Comparison of ENCODE assay signal across 8 cellular contexts in genomic region chr7:95871078-95871848, GRCh38.
DNase-seq lines count a peak whose midpoint lies in the region; ATAC-seq and TF ChIP-seq lines count a peak whose summit lies in the region.

No MANE protein-coding gene starts in this region.

- intact Hi-C loops in lower lobe of right lung (cut with DNase I) = no loop called here
- intact Hi-C loops in posterior vena cava (cut with DNase I) = no loop called here

- no peaks in the 10 kb centered on the region for H3K4me1 ChIP-seq in lower lobe of right lung

- in situ Hi-C loops in GM13976 (cut with MboI; ENCODE audit: low sequenced_read_pairs, unreplicated experiment) = loop anchor here (10.0 kb wide), 1 partner anchor 146 kb away; no protein-coding TSS in a partner anchor

- H3K4me3 ChIP-seq in AG09309 (ENCODE audit: control insufficient read depth, low read depth, low read length) (no peak overlapping the region), choroid plexus epithelial cell (ENCODE audit: low read depth, low read length) (no peak overlapping the region), lower lobe of right lung (no peak overlapping the region)

- TF ChIP-seq CTCF in AG09309 (IDR thresholded peaks at IDR 0.05; ENCODE audit: control insufficient read depth, insufficient read depth, low read depth, low read length, missing control alignments) (peak; percentile 64), GM13976 (IDR thresholded peaks at IDR 0.05; ENCODE audit: borderline replicate concordance, control extremely low read depth, extremely low read depth, insufficient read depth, missing control alignments) (peak; percentile 65), choroid plexus epithelial cell (conservative IDR thresholded peaks at IDR 0.05; ENCODE audit: low read depth, low read length) (peak; percentile 75), lower lobe of right lung (IDR thresholded peaks at IDR 0.05) (peak; percentile 55)

- H3K9me3 ChIP-seq in lower lobe of right lung = no peaks in the 10 kb centered on the region

- H3K36me3 ChIP-seq in lower lobe of right lung = no peaks in the 10 kb centered on the region

- no peak overlapping the region for H3K27ac ChIP-seq in lower lobe of right lung

- ATAC-seq in lower lobe of right lung = peak; percentile 30 to 67
- no peak for ATAC-seq in GM21423 (IDR thresholded peaks at IDR 0.05; ENCODE audit: unreplicated experiment)

- DNase-seq in AG09309 (ENCODE audit: low read depth) (peak; percentile 5), GM13976 (ENCODE audit: low spot score) (peak; percentile 56), HPDE6-E6E7 (ENCODE audit: extremely low spot score) (peak; percentile 21), NCI-H82 treated with DMSO at 0.1 percent for 48 hours (lab: John Stamatoyannopoulos, UW; ENCODE audit: unreplicated experiment) (peak; percentile 29), choroid plexus epithelial cell (ENCODE audit: low read depth) (peak; percentile 78), lower lobe of right lung (no peak), posterior vena cava (ENCODE audit: low spot score) (no peak)

- H3K27me3 ChIP-seq in lower lobe of right lung (ENCODE audit: low read depth) = no peaks in the 10 kb centered on the region

Comparison
In these comparisons a context has a peak if more than half of its experiments do, and no peak if none do; other contexts are left out.
1. DNase-seq: peak in AG09309 (single experiment), GM13976 (single experiment), HPDE6-E6E7 (single experiment), NCI-H82 treated with DMSO at 0.1 percent for 48 hours (single experiment) and choroid plexus epithelial cell (single experiment); none in lower lobe of right lung (single experiment) and posterior vena cava (single experiment).
2. Peak in every context shown above with its lines, with median percentiles within 50 percentile points of each other: CTCF ChIP-seq.